Comparison of ENCODE assay signal across 27 cellular contexts in the genomic region with DNA sequence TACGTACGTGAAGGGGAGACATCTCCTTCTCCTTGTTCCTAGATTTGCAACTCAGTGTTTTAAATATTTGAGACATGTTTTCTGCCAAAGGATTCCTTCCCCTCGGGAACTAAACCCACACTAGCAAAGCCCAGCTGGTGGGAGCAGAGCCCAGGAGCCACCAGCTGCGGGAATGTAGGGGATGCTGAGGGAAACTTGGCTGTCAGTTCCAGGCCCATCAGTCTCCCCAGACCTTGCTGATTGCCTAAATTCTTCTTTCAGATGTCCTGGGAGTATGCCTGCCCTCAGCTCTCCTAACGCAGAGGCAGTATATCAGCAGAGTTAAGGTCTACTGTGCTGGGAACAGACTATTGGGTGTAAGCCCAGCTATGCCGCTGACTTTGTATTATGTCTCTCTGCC.
"Had no signal": no experiment of that assay in that cellular context is flagged by ENCODE, and none has a peak within 500 bp of the region (broad histone marks: within the 10 kb centered on the region; RNA-seq: fewer than 3 reads in every experiment).

No MANE protein-coding gene starts in this region.

- H3K27me3 ChIP-seq: gastrocnemius medialis, heart left ventricle, hepatocyte, pancreas, right lobe of liver, suprapubic skin, transverse colon, upper lobe of right lung, uterus had no signal

- H2AFZ ChIP-seq: hepatocyte had no signal

- H3K4me1 ChIP-seq: gastrocnemius medialis, pancreas, right lobe of liver, suprapubic skin, transverse colon, upper lobe of right lung, uterus had no signal

- DNase-seq: cortex of kidney; effector memory CD8-positive, alpha-beta T cell; foreskin fibroblast; gastrocnemius medialis; heart left ventricle; kidney; mesenchymal stem cell; mucosa of descending colon; naive thymus-derived CD8-positive, alpha-beta T cell; nephron progenitor cell; occipital lobe; pancreas; retina; right lobe of liver; stimulated activated CD4-positive, alpha-beta T cell treated with anti-CD3 and anti-CD28 coated beads, Interleukin-12 subunit alpha, Interleukin-12 subunit beta, amount 100 ng/mL, for 4 hours; stimulated activated CD4-positive, alpha-beta T cell treated with anti-CD3 and anti-CD28 coated beads, Interleukin-1b, Interleukin-23, amount 100 ng/mL, for 48 hours; stimulated activated CD4-positive, alpha-beta T cell treated with anti-CD3 and anti-CD28 coated beads, Interleukin-4, amount 100 ng/mL, for 1 hour; stimulated activated CD8-positive, alpha-beta memory T cell treated with anti-CD3 and anti-CD28 coated beads, Interleukin-4, amount 100 ng/mL, for 48 hours; stimulated activated naive CD4-positive, alpha-beta T cell; stimulated activated naive CD8-positive, alpha-beta T cell treated with anti-CD3 and anti-CD28 coated beads, Interleukin-15, amount 100 ng/mL, for 72 hours; transverse colon; upper lobe of right lung; uterus had no signal

- H3K27ac ChIP-seq: gastrocnemius medialis, heart left ventricle, hepatocyte, pancreas, right lobe of liver, suprapubic skin, transverse colon, upper lobe of right lung, uterus had no signal

- ATAC-seq: effector memory CD8-positive, alpha-beta T cell; gastrocnemius medialis; heart left ventricle; left lobe of liver; mucosa of descending colon; naive thymus-derived CD8-positive, alpha-beta T cell; pancreas; right lobe of liver; stimulated activated naive CD8-positive, alpha-beta T cell treated with anti-CD3 and anti-CD28 coated beads, Interleukin-15, amount 100 ng/mL, for 72 hours; upper lobe of right lung had no signal

- H3K36me3 ChIP-seq: gastrocnemius medialis, heart left ventricle, pancreas, right lobe of liver, suprapubic skin, transverse colon, upper lobe of right lung, uterus had no signal

- H3K4me3 ChIP-seq: gastrocnemius medialis, heart left ventricle, hepatocyte, mucosa of descending colon, pancreas, right lobe of liver, smooth muscle cell, suprapubic skin, transverse colon, upper lobe of right lung, uterus had no signal

- H3K4me2 ChIP-seq: hepatocyte, smooth muscle cell had no signal

- H3K9me3 ChIP-seq: gastrocnemius medialis, heart left ventricle, mucosa of descending colon, pancreas, right lobe of liver, suprapubic skin, transverse colon, upper lobe of right lung, uterus had no signal
